24 cellular contexts compared by ENCODE assay signal in the genomic region with DNA sequence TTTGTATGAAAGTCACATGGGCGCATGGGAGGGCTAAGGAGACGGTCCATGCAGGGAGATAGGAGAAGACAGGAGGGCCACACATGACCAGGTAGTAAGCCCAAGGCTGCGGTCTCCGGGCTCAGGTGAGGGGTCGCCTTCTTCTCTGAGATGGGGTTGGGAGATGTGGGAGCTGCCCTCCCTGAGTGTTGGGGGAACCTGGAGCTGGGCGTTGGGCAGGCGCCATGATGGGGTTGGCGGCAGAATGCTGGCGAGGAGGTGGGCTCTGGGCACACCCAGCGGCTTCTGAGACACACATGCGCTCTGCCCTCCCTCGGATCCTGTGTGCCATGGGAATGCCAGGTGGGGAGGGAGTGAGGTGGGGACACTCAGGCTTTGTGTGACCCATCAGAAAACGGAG.
"Had no signal": no experiment of that assay in that cellular context is flagged by ENCODE, and none has a peak within 500 bp of the region (broad histone marks: within the 10 kb centered on the region; RNA-seq: fewer than 3 reads in every experiment).

No MANE protein-coding gene starts in this region.

- H3K27ac ChIP-seq: colonic mucosa, epithelial cell of prostate, gastrocnemius medialis, lower lobe of right lung, neutrophil, parathyroid adenoma, psoas muscle, thyroid gland had no signal

- H3K9me3 ChIP-seq: colonic mucosa, gastrocnemius medialis, lower lobe of right lung, neutrophil, psoas muscle, thyroid gland had no signal

- H3K27me3 ChIP-seq: colonic mucosa, gastrocnemius medialis, neutrophil, thyroid gland had no signal

- H3K36me3 ChIP-seq: colonic mucosa, gastrocnemius medialis, thyroid gland had no signal

- ATAC-seq: esophagus mucosa; gastrocnemius medialis; left ventricle myocardium superior; lower lobe of right lung; natural killer cell; psoas muscle; right cardiac atrium; stimulated activated naive CD8-positive, alpha-beta T cell treated with anti-CD3 and anti-CD28 coated beads, Interleukin-15, amount 100 ng/mL, for 72 hours had no signal

- DNase-seq: colonic mucosa; effector CD8-positive, alpha-beta T cell; endodermal cell; foreskin fibroblast; gastrocnemius medialis; left ventricle myocardium superior; lower lobe of right lung; natural killer cell; psoas muscle; right cardiac atrium; small intestine; stimulated activated CD4-positive, alpha-beta T cell treated with anti-CD3 and anti-CD28 coated beads, Interleukin-15, amount 100 ng/mL, for 24 hours; stimulated activated CD4-positive, alpha-beta T cell treated with anti-CD3 and anti-CD28 coated beads, Interleukin-4, amount 100 ng/mL, for 1 hour; stimulated activated CD8-positive, alpha-beta memory T cell treated with anti-CD3 and anti-CD28 coated beads, Interleukin-4, amount 100 ng/mL, for 48 hours; stimulated activated naive CD4-positive, alpha-beta T cell; stimulated activated naive CD8-positive, alpha-beta T cell treated with anti-CD3 and anti-CD28 coated beads, Interleukin-15, amount 100 ng/mL, for 72 hours; thyroid gland; trophoblast cell had no signal

- H3K9me3 Mint-ChIP-seq: dendritic cell treated with granulocyte-macrophage colony-stimulating factor and Interleukin-4, amounts not matched to agents 40 ng/mL and 50 ng/mL, for 4 days; natural killer cell had no signal

- H3K9ac ChIP-seq: parathyroid adenoma had no signal

- H3K4me1 ChIP-seq: colonic mucosa, gastrocnemius medialis, parathyroid adenoma, psoas muscle had no signal

- H3K4me3 ChIP-seq: colonic mucosa, gastrocnemius medialis, lower lobe of right lung, psoas muscle, thyroid gland had no signal

- H3K27me3 Mint-ChIP-seq: dendritic cell treated with granulocyte-macrophage colony-stimulating factor and Interleukin-4, amounts not matched to agents 40 ng/mL and 50 ng/mL, for 4 days; stimulated activated naive CD8-positive, alpha-beta T cell treated with anti-CD3 and anti-CD28 coated beads, Interleukin-15, amount 100 ng/mL, for 72 hours had no signal

- H3K79me2 ChIP-seq: parathyroid adenoma had no signal

- H2AFZ ChIP-seq: parathyroid adenoma had no signal

- FAIRE-seq: keratinocyte, small intestine had no signal

- H3K27ac Mint-ChIP-seq: dendritic cell treated with granulocyte-macrophage colony-stimulating factor and Interleukin-4, amounts not matched to agents 40 ng/mL and 50 ng/mL, for 4 days; endodermal cell; natural killer cell had no signal

- H3K36me3 Mint-ChIP-seq: natural killer cell had no signal

- H3K4me3 Mint-ChIP-seq: dendritic cell treated with granulocyte-macrophage colony-stimulating factor and Interleukin-4, amounts not matched to agents 40 ng/mL and 50 ng/mL, for 4 days; endodermal cell; natural killer cell; stimulated activated naive CD8-positive, alpha-beta T cell treated with anti-CD3 and anti-CD28 coated beads, Interleukin-15, amount 100 ng/mL, for 72 hours had no signal
